15 cellular contexts compared by ENCODE assay signal in the genomic region with DNA sequence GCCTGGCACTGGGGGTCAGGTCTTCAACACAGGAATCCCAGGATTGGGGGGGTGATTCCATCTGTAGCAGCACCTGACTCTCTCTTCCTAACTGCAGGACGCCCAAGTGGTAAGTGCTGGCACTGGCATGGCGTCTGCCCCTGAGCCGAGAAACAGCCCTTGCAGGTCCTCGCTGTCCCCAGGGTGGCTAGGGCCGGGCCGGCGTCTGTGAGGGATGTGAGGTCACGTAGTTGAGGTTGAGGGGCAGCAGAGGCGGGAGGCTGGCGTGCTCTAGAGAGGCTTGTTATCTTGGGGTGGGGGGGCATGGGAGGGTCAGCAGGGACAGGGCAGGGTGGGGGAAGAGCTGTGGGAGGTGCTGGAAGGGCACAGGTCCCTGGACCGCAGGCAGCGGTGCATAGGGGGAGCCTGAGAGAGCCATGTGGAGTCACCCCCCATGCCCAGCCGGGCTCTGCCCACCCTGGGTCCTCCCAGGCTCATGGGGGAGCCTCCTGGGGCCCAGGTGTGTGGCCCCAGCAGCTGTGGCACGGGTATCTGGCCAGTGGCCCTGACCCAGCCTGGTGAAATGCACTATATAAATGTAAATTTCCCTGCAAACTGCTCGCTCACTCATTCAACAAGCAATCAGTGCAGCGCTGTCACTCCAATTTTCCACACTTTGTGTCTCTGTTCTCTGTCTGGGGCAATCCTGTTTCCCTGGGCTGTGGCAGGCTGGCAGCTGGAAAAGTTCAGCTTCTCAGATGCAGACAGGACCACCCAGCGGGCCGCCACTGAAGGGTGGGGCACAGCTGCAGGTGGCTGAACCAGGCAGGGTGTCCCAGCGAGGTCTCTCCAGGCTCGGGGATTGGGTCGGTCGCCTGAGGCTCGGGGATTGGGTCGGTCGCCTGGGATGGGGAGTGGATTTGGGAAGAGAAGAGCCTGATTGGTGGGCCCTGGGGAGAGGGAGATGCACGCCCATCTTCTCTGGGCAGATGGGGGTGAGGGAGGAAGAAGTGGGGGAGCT.
"Had no signal": no experiment of that assay in that cellular context is flagged by ENCODE, and none has a peak within 500 bp of the region (broad histone marks: within the 10 kb centered on the region; RNA-seq: fewer than 3 reads in every experiment).

No MANE protein-coding gene starts in this region.

- DNase-seq: activated CD4-positive, alpha-beta memory T cell treated with anti-CD3 and anti-CD28 coated beads for 36 hours; activated CD4-positive, alpha-beta T cell treated with anti-CD3 and anti-CD28 coated beads for 36 hours; activated CD8-positive, alpha-beta memory T cell treated with anti-CD3 and anti-CD28 coated beads, Interleukin-2, amount 10 ng/mL, durations not matched to agents 7 days and 5 days; activated gamma-delta T cell; activated T-cell treated with anti-CD3 and anti-CD28 coated beads, Interleukin-2, amount 50 U/mL, for 72 hours; islet precursor cell; nephron progenitor cell; thyroid gland had no signal

- ATAC-seq: activated CD4-positive, alpha-beta T cell treated with anti-CD3 and anti-CD28 coated beads for 36 hours; activated CD8-positive, alpha-beta memory T cell treated with anti-CD3 and anti-CD28 coated beads, Interleukin-2, amount 10 ng/mL, durations not matched to agents 7 days and 5 days; activated T-cell treated with anti-CD3 and anti-CD28 coated beads, Interleukin-2, amount 50 U/mL, for 72 hours; stimulated activated effector memory CD8-positive, alpha-beta T cell treated with anti-CD3 and anti-CD28 coated beads, Interleukin-12 subunit alpha, Interleukin-12 subunit beta, amount 100 ng/mL, for 72 hours had no signal

- FAIRE-seq: astrocyte, bronchial epithelial cell, endometrium, urothelium cell line had no signal

- H3K27me3 ChIP-seq: SJSA1, thyroid gland had no signal

- H3K36me3 ChIP-seq: SJSA1, thyroid gland had no signal

- H3K9me3 ChIP-seq: SJSA1, thyroid gland had no signal

- H3K4me3 ChIP-seq: dorsolateral prefrontal cortex, SJSA1, thyroid gland had no signal

- H3K4me1 ChIP-seq: SJSA1 had no signal

- H3K27ac ChIP-seq: dorsolateral prefrontal cortex, SJSA1, thyroid gland had no signal
